In genomic region chr16:16102738-16103137, GRCh38 we compare ENCODE assay signal across 27 cellular contexts.
"Had no signal": no experiment of that assay in that cellular context is flagged by ENCODE, and none has a peak within 500 bp of the region (broad histone marks: within the 10 kb centered on the region; RNA-seq: fewer than 3 reads in every experiment).

No MANE protein-coding gene starts in this region.

- H3K9me3 Mint-ChIP-seq: activated B cell treated with CpG ODN at 0.5 μM for 24 hours; activated T-helper 2 cell treated with anti-CD3 and anti-CD28 coated beads, Interferon-gamma antibody, Interleukin-2, Interleukin-4, amounts not matched to agents 10 μg/mL and 5 μg/mL and 100 μg/mL, durations not matched to agents 14 hours and 24 hours and 36 hours; brain; naive thymus-derived CD8-positive, alpha-beta T cell; neural crest cell; T-cell had no signal

- ATAC-seq: activated CD4-positive, alpha-beta T cell treated with anti-CD3 and anti-CD28 coated beads for 36 hours; activated CD8-positive, alpha-beta memory T cell treated with anti-CD3 and anti-CD28 coated beads, Interleukin-2, amount 10 ng/mL, durations not matched to agents 7 days and 5 days; activated CD8-positive, alpha-beta T cell treated with anti-CD3 and anti-CD28 coated beads, Interleukin-2, amount 10 ng/mL, durations not matched to agents 7 days and 5 days; left colon; naive thymus-derived CD8-positive, alpha-beta T cell; T-cell had no signal

- H2AFZ ChIP-seq: parathyroid adenoma had no signal

- H3K4me1 ChIP-seq: colonic mucosa, transverse colon had no signal

- FAIRE-seq: endometrium, kidney, urothelium cell line had no signal

- H3K9me3 ChIP-seq: ascending aorta, colonic mucosa, gastrocnemius medialis, psoas muscle, transverse colon had no signal

- H3K79me2 ChIP-seq: parathyroid adenoma had no signal

- H3K27me3 ChIP-seq: ascending aorta, cardiac muscle cell, colonic mucosa, gastrocnemius medialis, transverse colon had no signal

- DNase-seq: activated B cell treated with CpG ODN at 0.5 μM for 24 hours; activated CD4-positive, alpha-beta T cell treated with anti-CD3 and anti-CD28 coated beads for 36 hours; activated CD8-positive, alpha-beta memory T cell treated with anti-CD3 and anti-CD28 coated beads, Interleukin-2, amount 10 ng/mL, durations not matched to agents 7 days and 5 days; activated CD8-positive, alpha-beta T cell treated with anti-CD3 and anti-CD28 coated beads, Interleukin-2, amount 10 ng/mL, durations not matched to agents 7 days and 5 days; activated T-cell treated with anti-CD3 and anti-CD28 coated beads, Interleukin-2, amount 50 U/mL, for 48 hours; cerebellar nuclear complex; colonic mucosa; effector CD8-positive, alpha-beta T cell; gastrocnemius medialis; hippocampal formation; kidney; left colon; naive thymus-derived CD8-positive, alpha-beta T cell; occipital lobe; psoas muscle; stimulated activated CD4-positive, alpha-beta T cell treated with anti-CD3 and anti-CD28 coated beads, Interleukin-2, amount 100 ng/mL, for 48 hours; T-cell; transverse colon had no signal

- H3K36me3 ChIP-seq: colonic mucosa had no signal

- H3K9ac ChIP-seq: parathyroid adenoma had no signal

- H3K27ac ChIP-seq: ascending aorta, cardiac muscle cell, colonic mucosa, gastrocnemius medialis, parathyroid adenoma, psoas muscle had no signal

- H3K4me1 Mint-ChIP-seq: activated CD4-positive, alpha-beta T cell treated with anti-CD3 and anti-CD28 coated beads for 36 hours; activated CD8-positive, alpha-beta memory T cell treated with anti-CD3 and anti-CD28 coated beads, Interleukin-2, amount 10 ng/mL, durations not matched to agents 7 days and 5 days; brain; neural crest cell; T-cell had no signal

- H3K4me3 Mint-ChIP-seq: activated B cell treated with CpG ODN at 0.5 μM for 24 hours; activated CD4-positive, alpha-beta T cell treated with anti-CD3 and anti-CD28 coated beads for 36 hours; activated CD8-positive, alpha-beta memory T cell treated with anti-CD3 and anti-CD28 coated beads, Interleukin-2, amount 10 ng/mL, durations not matched to agents 7 days and 5 days; activated CD8-positive, alpha-beta T cell treated with anti-CD3 and anti-CD28 coated beads, Interleukin-2, amount 10 ng/mL, durations not matched to agents 7 days and 5 days; activated naive CD8-positive, alpha-beta T cell; brain; naive thymus-derived CD8-positive, alpha-beta T cell; neural crest cell; T-cell had no signal

- H3K4me3 ChIP-seq: ascending aorta, cardiac muscle cell, colonic mucosa, gastrocnemius medialis, psoas muscle, transverse colon had no signal

- H3K27me3 Mint-ChIP-seq: activated B cell treated with CpG ODN at 0.5 μM for 24 hours; activated CD4-positive, alpha-beta T cell treated with anti-CD3 and anti-CD28 coated beads for 36 hours; activated CD8-positive, alpha-beta memory T cell treated with anti-CD3 and anti-CD28 coated beads, Interleukin-2, amount 10 ng/mL, durations not matched to agents 7 days and 5 days; activated naive CD8-positive, alpha-beta T cell; naive thymus-derived CD8-positive, alpha-beta T cell; T-cell had no signal

- H3K27ac Mint-ChIP-seq: activated B cell treated with CpG ODN at 0.5 μM for 24 hours; activated CD4-positive, alpha-beta T cell treated with anti-CD3 and anti-CD28 coated beads for 36 hours; activated CD8-positive, alpha-beta memory T cell treated with anti-CD3 and anti-CD28 coated beads, Interleukin-2, amount 10 ng/mL, durations not matched to agents 7 days and 5 days; activated CD8-positive, alpha-beta T cell treated with anti-CD3 and anti-CD28 coated beads, Interleukin-2, amount 10 ng/mL, durations not matched to agents 7 days and 5 days; activated naive CD8-positive, alpha-beta T cell; activated T-helper 2 cell treated with anti-CD3 and anti-CD28 coated beads, Interferon-gamma antibody, Interleukin-2, Interleukin-4, amounts not matched to agents 10 μg/mL and 5 μg/mL and 100 μg/mL, durations not matched to agents 14 hours and 24 hours and 36 hours; brain; T-cell had no signal
